In the genomic region with DNA sequence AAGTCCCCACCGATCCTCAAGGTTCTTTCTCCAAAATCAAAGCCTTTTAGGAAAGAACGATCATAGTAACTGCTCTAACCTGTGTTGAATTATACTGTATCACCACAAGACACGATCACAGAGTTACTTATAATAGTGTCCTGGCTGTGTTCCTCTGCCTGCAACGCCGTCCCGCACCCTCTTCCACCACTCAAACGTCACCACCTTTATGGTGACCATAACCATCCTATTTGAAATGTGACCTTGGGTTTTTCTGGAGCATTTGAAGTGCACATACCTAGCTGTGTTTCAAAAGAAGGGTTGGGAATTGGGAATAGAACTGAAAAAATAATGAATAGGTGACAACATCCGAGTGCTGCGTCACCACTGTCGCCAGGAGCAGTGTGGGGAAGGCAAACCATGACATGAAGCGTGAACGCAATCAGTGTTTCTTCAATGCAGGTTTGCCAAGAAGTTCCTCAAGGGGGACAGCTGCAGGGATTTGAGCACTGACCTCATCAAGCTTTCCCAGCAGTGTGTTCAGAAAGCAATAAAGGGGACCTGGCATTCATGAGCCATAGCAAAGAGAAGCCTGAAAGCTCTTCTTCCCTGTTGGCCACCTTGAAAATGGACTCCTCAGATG, we compare ENCODE assay signal across 8 cellular contexts. TPM values are rescaled to one million over a fixed set of nuclear protein-coding genes. Genes with fewer than 3 reads are reported as not detected.
A peak's percentile ranks its signal among the peaks of the same experiment; 100 is the strongest.
DNase-seq lines count a peak whose midpoint lies in the region; TF ChIP-seq lines count a peak whose summit lies in the region.

No MANE protein-coding gene starts in this region.

- peaks cover 14% of the 10 kb centered on the region for H4K20me1 ChIP-seq in OCI-LY3 (ENCODE audit: insufficient read depth, low read length)

- H3K4me2 ChIP-seq in OCI-LY3 (ENCODE audit: low read length) = peak overlapping the region; percentile 62

- H3K9me3 ChIP-seq in OCI-LY3 (ENCODE audit: insufficient read depth, low read length) = no peaks in the 10 kb centered on the region
- peaks cover 10% of the 10 kb centered on the region for H3K9me3 ChIP-seq in endodermal cell (ENCODE audit: control insufficient read depth, low read length)

- H3K4me3 Mint-ChIP-seq in endodermal cell = peak overlapping the region; percentile 92
- H3K4me3 Mint-ChIP-seq in osteocyte (ENCODE audit: unreplicated experiment) = peak overlapping the region; percentile 87

- TF ChIP-seq CTCF in OCI-LY3 (IDR thresholded peaks at IDR 0.05; ENCODE audit: low read depth, low read length) (no peak), endodermal cell (conservative IDR thresholded peaks at IDR 0.05) (peak; percentile 29), osteocyte (IDR thresholded peaks at IDR 0.05) (no peak)

- H3K4me1 ChIP-seq in OCI-LY3 (ENCODE audit: low read length) (peaks cover 23% of the 10 kb centered on the region), endodermal cell (ENCODE audit: control insufficient read depth, insufficient read depth, low read length) (peaks cover 3% of the 10 kb centered on the region)

- peaks cover 57% of the 10 kb centered on the region for H3K36me3 Mint-ChIP-seq in endodermal cell (ENCODE audit: low read depth)
- H3K36me3 Mint-ChIP-seq in osteocyte (ENCODE audit: unreplicated experiment) = peaks cover 41% of the 10 kb centered on the region

- H3K27ac Mint-ChIP-seq in endodermal cell = peak overlapping the region; percentile 85
- peak overlapping the region; percentile 78 for H3K27ac Mint-ChIP-seq in osteocyte (ENCODE audit: unreplicated experiment)

- 87 to 90% methylated on average over 8 to 12 of the region's 12 CpGs for WGBS in endodermal cell (ENCODE audit: insufficient coverage in 1 of 2, insufficient read length in 1 of 2), 2 experiments

- peaks cover 48% of the 10 kb centered on the region for H3K36me3 ChIP-seq in OCI-LY3 (replicated peaks; ENCODE audit: low read depth, low read length)
- peaks cover 53% of the 10 kb centered on the region for H3K36me3 ChIP-seq in endodermal cell (ENCODE audit: control insufficient read depth, insufficient read depth, low read length)

- peak; percentile 32 for DNase-seq in DMS53 treated with DMSO at 0.1 percent for 48 hours (lab: John Stamatoyannopoulos, UW; ENCODE audit: unreplicated experiment)
- peak; percentile 53 for DNase-seq in endodermal cell
- no peak for DNase-seq in osteocyte (ENCODE audit: extremely low spot score, unreplicated experiment)
- no peak for DNase-seq in NCI-H2171 treated with DMSO at 0.1 percent for 48 hours (lab: John Stamatoyannopoulos, UW)
- DNase-seq in SK-N-DZ (ENCODE audit: low spot score) = no peak
- no peak for DNase-seq in NCI-H345 (lab: John Stamatoyannopoulos, UW)
- no peak for DNase-seq in stimulated activated CD4-positive, alpha-beta T cell treated with anti-CD3 and anti-CD28 coated beads, Interleukin-2, amount 100 ng/mL, for 48 hours

- H3K9ac ChIP-seq in OCI-LY3 (ENCODE audit: low read length) = no peak overlapping the region
- H3K9ac ChIP-seq in endodermal cell (ENCODE audit: extremely low read depth, low read length, poor library complexity, severe bottlenecking) = no peak overlapping the region

- H3K27ac ChIP-seq in OCI-LY3 (ENCODE audit: low read length) = no peak overlapping the region
- no peak overlapping the region for H3K27ac ChIP-seq in endodermal cell (ENCODE audit: low read depth, low read length)

- no peaks in the 10 kb centered on the region for H3K27me3 ChIP-seq in OCI-LY3 (ENCODE audit: low read depth, low read length)
- no peaks in the 10 kb centered on the region for H3K27me3 ChIP-seq in endodermal cell (ENCODE audit: control insufficient read depth, insufficient read depth, low read length, poor library complexity, severe bottlenecking)

- H2AFZ ChIP-seq in OCI-LY3 (ENCODE audit: low read depth, low read length) = no peak overlapping the region

- peaks cover 6% of the 10 kb centered on the region for H3K9me3 Mint-ChIP-seq in endodermal cell
- H3K9me3 Mint-ChIP-seq in osteocyte (ENCODE audit: unreplicated experiment) = no peaks in the 10 kb centered on the region

- no peaks in the 10 kb centered on the region for H3K27me3 Mint-ChIP-seq in endodermal cell (ENCODE audit: insufficient read depth)
- H3K27me3 Mint-ChIP-seq in osteocyte (ENCODE audit: unreplicated experiment) = no peaks in the 10 kb centered on the region

- H3K4me1 Mint-ChIP-seq in endodermal cell = peaks cover 20% of the 10 kb centered on the region
- peaks cover 18% of the 10 kb centered on the region for H3K4me1 Mint-ChIP-seq in osteocyte (ENCODE audit: unreplicated experiment)

- H3K4me3 ChIP-seq in OCI-LY3 (ENCODE audit: low read length) (peak overlapping the region; percentile 96), endodermal cell (ENCODE audit: low read length) (peak overlapping the region; percentile 82)

- peaks cover 18% of the 10 kb centered on the region for H3K79me2 ChIP-seq in OCI-LY3 (ENCODE audit: low read length)

RNA-seq across cellular contexts. Expression of a gene that starts 0.8 kb away (rescaled TPM):
- total RNA-seq in endodermal cell (10 to 100 TPM; 56.1 to 60.5 TPM), osteocyte (60.4 and 66.6 TPM in 2 replicates)
- 63.3 TPM for polyA plus RNA-seq in endodermal cell (2013, experiment 1 of 2)
- polyA plus RNA-seq in endodermal cell (2013, experiment 2 of 2) = 61.3 TPM
- 102 and 112 TPM in 2 replicates for polyA plus RNA-seq in SK-N-DZ (2014; cell fraction: cytosol; rRNA removed)
- polyA plus RNA-seq in SK-N-DZ (2014; cell fraction: nucleus; rRNA removed) = 59.7 and 105 TPM in 2 replicates

RNA-seq across cellular contexts. Expression of a gene that starts 17.0 kb away (rescaled TPM):
- total RNA-seq in endodermal cell = 100 to 1,000 TPM; 111 to 140 TPM
- 123 TPM for polyA plus RNA-seq in endodermal cell (2013, experiment 1 of 2)
- polyA plus RNA-seq in endodermal cell (2013, experiment 2 of 2) = 111 TPM
- 34.6 and 39.9 TPM in 2 replicates for total RNA-seq in osteocyte
- polyA plus RNA-seq in SK-N-DZ (2014; cell fraction: cytosol; rRNA removed) = 13.0 and 29.3 TPM in 2 replicates
- 37.4 and 83.8 TPM in 2 replicates for polyA plus RNA-seq in SK-N-DZ (2014; cell fraction: nucleus; rRNA removed)

RNA-seq across cellular contexts. Expression of a gene that starts 26.2 kb away (rescaled TPM):
- total RNA-seq in endodermal cell (10 to 100 TPM; 33.3 to 39.9 TPM), osteocyte (39.7 and 41.1 TPM in 2 replicates)
- polyA plus RNA-seq in endodermal cell (2013, experiment 1 of 2) = 29.5 TPM
- 29.7 TPM for polyA plus RNA-seq in endodermal cell (2013, experiment 2 of 2)
- 13.0 and 14.0 TPM in 2 replicates for polyA plus RNA-seq in SK-N-DZ (2014; cell fraction: cytosol; rRNA removed)
- polyA plus RNA-seq in SK-N-DZ (2014; cell fraction: nucleus; rRNA removed) = 5.8 and 7.6 TPM in 2 replicates

Comparison
In these comparisons a context has a peak if more than half of its experiments do, and no peak if none do; other contexts are left out.
1. DNase-seq: peak in DMS53 treated with DMSO at 0.1 percent for 48 hours (single experiment) and endodermal cell (single experiment); none in osteocyte (single experiment), NCI-H2171 treated with DMSO at 0.1 percent for 48 hours (single experiment), SK-N-DZ (single experiment), NCI-H345 (single experiment) and stimulated activated CD4-positive, alpha-beta T cell treated with anti-CD3 and anti-CD28 coated beads, Interleukin-2, amount 100 ng/mL, for 48 hours (0 of 2).